ENCODE assay signal across 8 cellular contexts in genomic region chr5:75510836-75511434, GRCh38. TPM values are rescaled to one million over a fixed set of nuclear protein-coding genes. Genes with fewer than 3 reads are reported as not detected.
DNase-seq lines count a peak whose midpoint lies in the region; ATAC-seq and TF ChIP-seq lines count a peak whose summit lies in the region.

No MANE protein-coding gene starts in this region.

- H3K36me3 Mint-ChIP-seq in activated naive CD8-positive, alpha-beta T cell = peaks cover 2% of the 10 kb centered on the region

- no peak overlapping the region for H2AFZ ChIP-seq in OCI-LY1 (ENCODE audit: low read length)
- peak overlapping the region; percentile 96 for H2AFZ ChIP-seq in parathyroid adenoma

- H3K9ac ChIP-seq in OCI-LY1 (ENCODE audit: low read length) (peak overlapping the region; percentile 84), parathyroid adenoma (peak overlapping the region; percentile 90)

- TF ChIP-seq CTCF in OCI-LY1 (IDR thresholded peaks at IDR 0.05; ENCODE audit: low read length) (no peak), cardiac muscle cell (IDR thresholded peaks at IDR 0.05; ENCODE audit: low read depth, low read length) (no peak), parathyroid adenoma (IDR thresholded peaks at IDR 0.05) (no peak), vagina (IDR thresholded peaks at IDR 0.05) (no peak)

- H3K27ac Mint-ChIP-seq in activated naive CD8-positive, alpha-beta T cell = peak overlapping the region; percentile 93

- ATAC-seq in GM18867 (IDR thresholded peaks at IDR 0.05; ENCODE audit: unreplicated experiment) = peak; percentile 31
- peak; percentile 26 for ATAC-seq in HG02798 (IDR thresholded peaks at IDR 0.05; ENCODE audit: poor library complexity, unreplicated experiment)

- H3K9me2 ChIP-seq in OCI-LY1 (ENCODE audit: low read depth, low read length) = no peaks in the 10 kb centered on the region

- no peaks in the 10 kb centered on the region for H4K20me1 ChIP-seq in OCI-LY1 (ENCODE audit: insufficient read depth, low read length)

- peaks cover 56% of the 10 kb centered on the region for H3K4me1 Mint-ChIP-seq in activated naive CD8-positive, alpha-beta T cell (ENCODE audit: low read depth)

- no peak for TF ChIP-seq POLR2A in vagina (IDR thresholded peaks at IDR 0.05)

- peaks cover 4% of the 10 kb centered on the region for H3K9me3 Mint-ChIP-seq in activated naive CD8-positive, alpha-beta T cell (ENCODE audit: low read depth)

- H3K4me3 ChIP-seq in OCI-LY1 (ENCODE audit: low read depth, low read length, poor library complexity, severe bottlenecking) (peak overlapping the region; percentile 88), cardiac muscle cell (peak overlapping the region; percentile 59), parathyroid adenoma (ENCODE audit: low read depth, low read length) (peak overlapping the region; percentile 90), vagina (peak overlapping the region; percentile 67 to 87)

- H3K27me3 Mint-ChIP-seq in activated naive CD8-positive, alpha-beta T cell = no peaks in the 10 kb centered on the region

- no peaks in the 10 kb centered on the region for H3K27me3 ChIP-seq in OCI-LY1 (ENCODE audit: insufficient read depth, low read length)
- H3K27me3 ChIP-seq in cardiac muscle cell = no peaks in the 10 kb centered on the region
- H3K27me3 ChIP-seq in parathyroid adenoma (ENCODE audit: control insufficient read depth, insufficient read depth, low read length) = no peaks in the 10 kb centered on the region
- no peaks in the 10 kb centered on the region for H3K27me3 ChIP-seq in vagina

- H3K4me3 Mint-ChIP-seq in activated naive CD8-positive, alpha-beta T cell = peak overlapping the region; percentile 94

- H3K4me2 ChIP-seq in OCI-LY1 (ENCODE audit: low read length) (peak overlapping the region; percentile 80), parathyroid adenoma (ENCODE audit: low read length) (peak overlapping the region; percentile 79)

- peak overlapping the region; percentile 22 for H3K27ac ChIP-seq in OCI-LY1 (ENCODE audit: low read depth, low read length, poor library complexity, severe bottlenecking)
- peak overlapping the region; percentile 83 for H3K27ac ChIP-seq in cardiac muscle cell
- H3K27ac ChIP-seq in parathyroid adenoma = peak overlapping the region; percentile 89
- peak overlapping the region; percentile 91 for H3K27ac ChIP-seq in vagina

- DNase-seq in cardiac muscle cell (ENCODE audit: low read depth in 1 of 2, low spot score in 1 of 2) = peak in 1 of 2 donors; percentile 67
- DNase-seq in vagina (ENCODE audit: extremely low spot score in 2 of 2) = peak in 1 of 2 donors; percentile 89
- no peak for DNase-seq in NCI-H526 (lab: John Stamatoyannopoulos, UW)

- H3F3A ChIP-seq in OCI-LY1 (ENCODE audit: insufficient read depth, low read length) = no peaks in the 10 kb centered on the region

- no peaks in the 10 kb centered on the region for H3K9me3 ChIP-seq in OCI-LY1 (ENCODE audit: low read length)
- H3K9me3 ChIP-seq in cardiac muscle cell (ENCODE audit: low read depth) = no peaks in the 10 kb centered on the region
- H3K9me3 ChIP-seq in parathyroid adenoma (ENCODE audit: control insufficient read depth, low read length) = no peaks in the 10 kb centered on the region
- no peaks in the 10 kb centered on the region for H3K9me3 ChIP-seq in vagina

- H3K4me1 ChIP-seq in OCI-LY1 (ENCODE audit: insufficient read depth, low read length, severe bottlenecking) (peaks cover 50% of the 10 kb centered on the region), cardiac muscle cell (ENCODE audit: low read depth) (peaks cover 10% of the 10 kb centered on the region), parathyroid adenoma (peaks cover 13% of the 10 kb centered on the region), vagina (peaks cover 31% of the 10 kb centered on the region)

- intact Hi-C loops in vagina (cut with DNase I) = no loop called here

- H3K79me2 ChIP-seq in OCI-LY1 (ENCODE audit: insufficient read depth, low read length) = peaks cover 71% of the 10 kb centered on the region
- H3K79me2 ChIP-seq in parathyroid adenoma = peaks cover 64% of the 10 kb centered on the region

- peaks cover 5% of the 10 kb centered on the region; the same call in 1 of the 2 replicates for H3K36me3 ChIP-seq in OCI-LY1 (ENCODE audit: insufficient read depth, low read length)
- no peaks in the 10 kb centered on the region for H3K36me3 ChIP-seq in cardiac muscle cell
- H3K36me3 ChIP-seq in parathyroid adenoma (ENCODE audit: control insufficient read depth, insufficient read depth, low read length) = no peaks in the 10 kb centered on the region
- no peaks in the 10 kb centered on the region for H3K36me3 ChIP-seq in vagina

RNA-seq across cellular contexts. Expression of gene CERT1, which starts 0.5 kb away (rescaled TPM):
- total RNA-seq in cardiac muscle cell (11.1 and 12.8 TPM in 2 replicates), vagina (44.2 TPM)
- 17.5 and 20.9 TPM in 2 replicates for polyA plus RNA-seq in cardiac muscle cell

RNA-seq across cellular contexts. Expression of gene POLK, which starts 0.8 kb away (rescaled TPM):
- total RNA-seq in cardiac muscle cell (9.0 and 11.7 TPM in 2 replicates), vagina (31.4 TPM)
- polyA plus RNA-seq in cardiac muscle cell = 10.0 and 11.4 TPM in 2 replicates

Comparison
In these comparisons a context has a peak if more than half of its experiments do, and no peak if none do; other contexts are left out.
1. H3K27ac ChIP-seq: peak in every context shown above with its lines; median percentile 91 in vagina; 89 in parathyroid adenoma; 83 in cardiac muscle cell; 22 in OCI-LY1.